19 cellular contexts compared by ENCODE assay signal in genomic region chr20:15396900-15397299, GRCh38.
"Had no signal": no experiment of that assay in that cellular context is flagged by ENCODE, and none has a peak within 500 bp of the region (broad histone marks: within the 10 kb centered on the region; RNA-seq: fewer than 3 reads in every experiment).

No MANE protein-coding gene starts in this region.

- DNase-seq: activated T-cell treated with anti-CD3 and anti-CD28 coated beads, Interleukin-2, amount 50 U/mL, for 1 hour; cerebellar nuclear complex; cortex of kidney; heart left ventricle; kidney; left lung; pancreas; psoas muscle; right cardiac atrium; stimulated activated CD4-positive, alpha-beta T cell treated with anti-CD3 and anti-CD28 coated beads, Interleukin-1b, Interleukin-23, amount 100 ng/mL, for 48 hours; substantia nigra; T-helper 1 cell; thyroid gland; WERI-Rb-1 had no signal

- H3K4me3 ChIP-seq: heart left ventricle, left lung, lung, pancreas, psoas muscle, thyroid gland had no signal

- H3K27ac Mint-ChIP-seq: activated naive CD8-positive, alpha-beta T cell; activated T-helper 17 cell treated with anti-CD3 and anti-CD28 coated beads, Interleukin-2, amount 50 U/mL, for 72 hours; nephron; stimulated activated naive CD8-positive, alpha-beta T cell treated with anti-CD3 and anti-CD28 coated beads, Interleukin-15, Interleukin-2, amounts not matched to agents 100 ng/mL and 50 ng/mL, for 24 hours had no signal

- H3K36me3 ChIP-seq: heart left ventricle, left lung, pancreas, thyroid gland, WERI-Rb-1 had no signal

- H3K9me3 ChIP-seq: heart left ventricle, left lung, pancreas, psoas muscle, thyroid gland had no signal

- H3K27ac ChIP-seq: heart left ventricle, left lung, pancreas, psoas muscle, thyroid gland, WERI-Rb-1 had no signal

- H3K4me3 Mint-ChIP-seq: activated naive CD8-positive, alpha-beta T cell; activated T-helper 17 cell treated with anti-CD3 and anti-CD28 coated beads, Interleukin-2, amount 50 U/mL, for 72 hours; nephron; stimulated activated naive CD8-positive, alpha-beta T cell treated with anti-CD3 and anti-CD28 coated beads, Interleukin-15, Interleukin-2, amounts not matched to agents 100 ng/mL and 50 ng/mL, for 24 hours had no signal

- H3K4me1 ChIP-seq: heart left ventricle, left lung, pancreas, psoas muscle, thyroid gland had no signal

- H3K4me1 Mint-ChIP-seq: activated T-helper 17 cell treated with anti-CD3 and anti-CD28 coated beads, Interleukin-2, amount 50 U/mL, for 72 hours; nephron had no signal

- H3K27me3 ChIP-seq: heart left ventricle, left lung, pancreas, thyroid gland had no signal

- ATAC-seq: activated T-helper 17 cell treated with anti-CD3 and anti-CD28 coated beads, Interleukin-2, amount 50 U/mL, for 72 hours; heart left ventricle; left lung; pancreas; psoas muscle; right cardiac atrium had no signal

- H3K27me3 Mint-ChIP-seq: activated naive CD8-positive, alpha-beta T cell; activated T-helper 17 cell treated with anti-CD3 and anti-CD28 coated beads, Interleukin-2, amount 50 U/mL, for 72 hours; stimulated activated naive CD8-positive, alpha-beta T cell treated with anti-CD3 and anti-CD28 coated beads, Interleukin-15, Interleukin-2, amounts not matched to agents 100 ng/mL and 50 ng/mL, for 24 hours had no signal

- H3K36me3 Mint-ChIP-seq: activated naive CD8-positive, alpha-beta T cell had no signal
